Comparison of ENCODE assay signal across 1 cellular context in genomic region chr4:176778063-176778462, GRCh38.
TF ChIP-seq lines count a peak whose summit lies in the region.

No MANE protein-coding gene starts in this region.

TF ChIP-seq in WTC11, 78 proteins besides CTCF, POLR2A, EP300 and RAD21 (continued from another document):
- no peak for TF ChIP-seq AFF4 (CRISPR knock-in tag; IDR thresholded peaks at IDR 0.05; ENCODE audit: borderline replicate concordance)
- TF ChIP-seq OVOL2 (CRISPR knock-in tag; IDR thresholded peaks at IDR 0.05; ENCODE audit: borderline replicate concordance): no peak
- no peak for TF ChIP-seq ESRRA (CRISPR knock-in tag; IDR thresholded peaks at IDR 0.05; ENCODE audit: borderline replicate concordance)
- no peak for TF ChIP-seq RORB (CRISPR knock-in tag; IDR thresholded peaks at IDR 0.05)
- no peak for TF ChIP-seq ZNF396 (CRISPR knock-in tag; IDR thresholded peaks at IDR 0.05; ENCODE audit: borderline replicate concordance)
